Comparison of ENCODE assay signal across 31 cellular contexts in genomic region chr1:71339238-71339637, GRCh38.
DNase-seq lines count a peak whose midpoint lies in the region; ATAC-seq and TF ChIP-seq lines count a peak whose summit lies in the region.
"Had no signal": no experiment of that assay in that cellular context is flagged by ENCODE, and none has a peak within 500 bp of the region (broad histone marks: within the 10 kb centered on the region; RNA-seq: fewer than 3 reads in every experiment).

No MANE protein-coding gene starts in this region.

- no peak overlapping the region for H2AFZ ChIP-seq in neural progenitor cell (replicated peaks)
- H2AFZ ChIP-seq: GM23248 had no signal

- no peak overlapping the region for H3K4me3 ChIP-seq in neural progenitor cell
- H3K4me3 ChIP-seq in CD8-positive, alpha-beta T cell (ENCODE audit: low read depth, low read length): no peak overlapping the region
- H3K4me3 ChIP-seq: GM23248, heart left ventricle, prostate gland, stomach, uterus had no signal

- H3K4me2 ChIP-seq in neural progenitor cell: no peak overlapping the region
- H3K4me2 ChIP-seq: KMS-11 had no signal

- CTCF ChIA-PET in CD8-positive, alpha-beta T cell (lab: Charles Lee): no interaction called here

- H3K36me3 ChIP-seq in neural progenitor cell: peaks cover 5% of the 10 kb centered on the region
- no peaks in the 10 kb centered on the region for H3K36me3 ChIP-seq in CD8-positive, alpha-beta T cell (ENCODE audit: insufficient read depth, low read length)
- H3K36me3 ChIP-seq: heart left ventricle, prostate gland, stomach, uterus had no signal

- H3K9me3 Mint-ChIP-seq in neural progenitor cell (peaks cover 13% of the 10 kb centered on the region), immature natural killer cell (peaks cover 9 to 58% (median 25%) of the 10 kb centered on the region in 6 donors)
- peaks cover 32% of the 10 kb centered on the region for H3K9me3 Mint-ChIP-seq in CD8-positive, alpha-beta T cell

- no peak overlapping the region for H3K27ac ChIP-seq in neural progenitor cell
- no peak overlapping the region for H3K27ac ChIP-seq in CD8-positive, alpha-beta T cell (ENCODE audit: low read depth, low read length)
- H3K27ac ChIP-seq: foreskin keratinocyte, GM23248, heart left ventricle, KMS-11, prostate gland, stomach, uterus, VCaP had no signal

- ATAC-seq in sciatic nerve: no peak
- no peak for ATAC-seq in CD8-positive, alpha-beta T cell
- ATAC-seq: activated CD4-positive, alpha-beta T cell treated with anti-CD3 and anti-CD28 coated beads for 36 hours; activated CD8-positive, alpha-beta T cell treated with anti-CD3 and anti-CD28 coated beads, Interleukin-2, amount 10 ng/mL, durations not matched to agents 7 days and 5 days; esophagus mucosa; foreskin keratinocyte; heart left ventricle; naive thymus-derived CD4-positive, alpha-beta T cell; Panc1 had no signal

- no peak overlapping the region for H3K4me3 Mint-ChIP-seq in neural progenitor cell
- no peak overlapping the region for H3K4me3 Mint-ChIP-seq in CD8-positive, alpha-beta T cell
- no peak overlapping the region for H3K4me3 Mint-ChIP-seq in immature natural killer cell
- H3K4me3 Mint-ChIP-seq: activated CD4-positive, alpha-beta T cell treated with anti-CD3 and anti-CD28 coated beads for 36 hours; activated CD8-positive, alpha-beta T cell treated with anti-CD3 and anti-CD28 coated beads, Interleukin-2, amount 10 ng/mL, durations not matched to agents 7 days and 5 days; activated naive CD4-positive, alpha-beta T cell treated with anti-CD3 and anti-CD28 coated beads, Interleukin-2, amount 10 ng/mL, durations not matched to agents 7 days and 5 days; brain; CD8-positive, alpha-beta memory T cell; naive thymus-derived CD4-positive, alpha-beta T cell had no signal

- H3K27me3 Mint-ChIP-seq in neural progenitor cell (ENCODE audit: insufficient read depth, low read depth): no peaks in the 10 kb centered on the region
- no peaks in the 10 kb centered on the region for H3K27me3 Mint-ChIP-seq in CD8-positive, alpha-beta T cell (ENCODE audit: low read depth)
- H3K27me3 Mint-ChIP-seq in immature natural killer cell (ENCODE audit: low read depth in 3 of 3): no peaks in the 10 kb centered on the region
- H3K27me3 Mint-ChIP-seq: activated CD4-positive, alpha-beta T cell treated with anti-CD3 and anti-CD28 coated beads for 36 hours; activated naive CD4-positive, alpha-beta T cell treated with anti-CD3 and anti-CD28 coated beads, Interleukin-2, amount 10 ng/mL, durations not matched to agents 7 days and 5 days; brain; CD8-positive, alpha-beta memory T cell; naive thymus-derived CD4-positive, alpha-beta T cell had no signal

- no peaks in the 10 kb centered on the region for H3K79me2 ChIP-seq in neural progenitor cell (ENCODE audit: low read depth)

- H3K9ac ChIP-seq in neural progenitor cell: no peak overlapping the region
- H3K9ac ChIP-seq: GM23248, KMS-11 had no signal

- H3K4me1 Mint-ChIP-seq in neural progenitor cell (no peaks in the 10 kb centered on the region), immature natural killer cell (no peaks in the 10 kb centered on the region)
- no peaks in the 10 kb centered on the region for H3K4me1 Mint-ChIP-seq in CD8-positive, alpha-beta T cell (ENCODE audit: low read depth)
- H3K4me1 Mint-ChIP-seq: activated CD4-positive, alpha-beta T cell treated with anti-CD3 and anti-CD28 coated beads for 36 hours; activated naive CD4-positive, alpha-beta T cell treated with anti-CD3 and anti-CD28 coated beads, Interleukin-2, amount 10 ng/mL, durations not matched to agents 7 days and 5 days; brain; CD8-positive, alpha-beta memory T cell; naive thymus-derived CD4-positive, alpha-beta T cell had no signal

- H3K27me3 ChIP-seq in neural progenitor cell: no peaks in the 10 kb centered on the region
- H3K27me3 ChIP-seq in CD8-positive, alpha-beta T cell (ENCODE audit: insufficient read depth, low read length): no peaks in the 10 kb centered on the region
- H3K27me3 ChIP-seq: foreskin keratinocyte, heart left ventricle, stomach, uterus had no signal

- peak; percentile 12 for DNase-seq in NCI-H748 (lab: John Stamatoyannopoulos, UW; ENCODE audit: unreplicated experiment)
- no peak for DNase-seq in NCI-H748 treated with DMSO at 0.1 percent for 48 hours (lab: John Stamatoyannopoulos, UW)
- DNase-seq in LHCN-M2 (ENCODE audit: low read depth): peak; percentile 34
- peak; percentile 8 for DNase-seq in SK-N-DZ (ENCODE audit: low spot score)
- DNase-seq in neural progenitor cell (ENCODE audit: low spot score): peak; percentile 16
- DNase-seq in sciatic nerve (ENCODE audit: low spot score): no peak
- DNase-seq in CD8-positive, alpha-beta T cell: no peak
- no peak for DNase-seq in immature natural killer cell
- DNase-seq: activated CD4-positive, alpha-beta T cell treated with anti-CD3 and anti-CD28 coated beads for 36 hours; activated CD8-positive, alpha-beta T cell treated with anti-CD3 and anti-CD28 coated beads, Interleukin-2, amount 10 ng/mL, durations not matched to agents 7 days and 5 days; activated naive CD4-positive, alpha-beta T cell treated with anti-CD3 and anti-CD28 coated beads, Interleukin-2, amount 10 ng/mL, durations not matched to agents 7 days and 5 days; CD8-positive, alpha-beta memory T cell; DND-41; GM23248; heart left ventricle; midbrain; naive thymus-derived CD4-positive, alpha-beta T cell; NCI-H1436 treated with DMSO at 0.1 percent for 48 hours; NCI-H2107; nucleus accumbens; stimulated activated CD4-positive, alpha-beta T cell treated with anti-CD3 and anti-CD28 coated beads, Interleukin-4, amount 100 ng/mL, for 1 hour; stomach; T-helper 9 cell; uterus had no signal

- no peak for TF ChIP-seq CTCF in neural progenitor cell (IDR thresholded peaks at IDR 0.05)
- TF ChIP-seq CTCF in CD8-positive, alpha-beta T cell (IDR thresholded peaks at IDR 0.05): no peak

- H4K20me1 ChIP-seq in neural progenitor cell (ENCODE audit: low read depth): no peaks in the 10 kb centered on the region

- no peaks in the 10 kb centered on the region for H3K36me3 Mint-ChIP-seq in neural progenitor cell
- H3K36me3 Mint-ChIP-seq in CD8-positive, alpha-beta T cell: no peaks in the 10 kb centered on the region
- H3K36me3 Mint-ChIP-seq in immature natural killer cell: no peaks in the 10 kb centered on the region
- H3K36me3 Mint-ChIP-seq: activated naive CD4-positive, alpha-beta T cell treated with anti-CD3 and anti-CD28 coated beads, Interleukin-2, amount 10 ng/mL, durations not matched to agents 7 days and 5 days; brain; CD8-positive, alpha-beta memory T cell had no signal

- H3F3A ChIP-seq in neural progenitor cell (ENCODE audit: low read depth): no peaks in the 10 kb centered on the region

- POLR2A ChIA-PET in CD8-positive, alpha-beta T cell (lab: Charles Lee): no interaction called here

- H3K27ac Mint-ChIP-seq in neural progenitor cell: no peak overlapping the region
- H3K27ac Mint-ChIP-seq in CD8-positive, alpha-beta T cell: no peak overlapping the region
- no peak overlapping the region for H3K27ac Mint-ChIP-seq in immature natural killer cell
- H3K27ac Mint-ChIP-seq: activated CD4-positive, alpha-beta T cell treated with anti-CD3 and anti-CD28 coated beads for 36 hours; activated CD8-positive, alpha-beta T cell treated with anti-CD3 and anti-CD28 coated beads, Interleukin-2, amount 10 ng/mL, durations not matched to agents 7 days and 5 days; activated naive CD4-positive, alpha-beta T cell treated with anti-CD3 and anti-CD28 coated beads, Interleukin-2, amount 10 ng/mL, durations not matched to agents 7 days and 5 days; brain; CD8-positive, alpha-beta memory T cell; naive thymus-derived CD4-positive, alpha-beta T cell had no signal

- H3K9me3 ChIP-seq in neural progenitor cell (ENCODE audit: low read depth): peaks cover 21% of the 10 kb centered on the region
- H3K9me3 ChIP-seq in CD8-positive, alpha-beta T cell (ENCODE audit: low read length): peaks cover 3% of the 10 kb centered on the region
- H3K9me3 ChIP-seq: prostate gland, uterus had no signal

- H3K4me1 ChIP-seq in neural progenitor cell: no peaks in the 10 kb centered on the region
- no peaks in the 10 kb centered on the region for H3K4me1 ChIP-seq in CD8-positive, alpha-beta T cell (ENCODE audit: insufficient read depth, low read length)
- H3K4me1 ChIP-seq: foreskin keratinocyte, heart left ventricle, prostate gland, stomach, uterus had no signal

- intact Hi-C loops in sciatic nerve (cut with DNase I): no loop called here
- intact Hi-C loops in CD8-positive, alpha-beta T cell (cut with DNase I, micrococcal nuclease): no loop called here

Comparison
In these comparisons a context has a peak if more than half of its experiments do, and no peak if none do; other contexts are left out.
1. DNase-seq: peak in NCI-H748 (single experiment), LHCN-M2 (single experiment), SK-N-DZ (single experiment) and neural progenitor cell (single experiment); none in NCI-H748 treated with DMSO at 0.1 percent for 48 hours (single experiment), sciatic nerve (single experiment), CD8-positive, alpha-beta T cell (0 of 7) and immature natural killer cell (0 of 3).